ENCODE assay signal across 29 cellular contexts in genomic region chr12:38984388-38984787, GRCh38.
"Had no signal": no experiment of that assay in that cellular context is flagged by ENCODE, and none has a peak within 500 bp of the region (broad histone marks: within the 10 kb centered on the region; RNA-seq: fewer than 3 reads in every experiment).

No MANE protein-coding gene starts in this region.

- H3K4me1 Mint-ChIP-seq: stimulated activated effector memory CD8-positive, alpha-beta T cell treated with anti-CD3 and anti-CD28 coated beads, Interleukin-12 subunit alpha, Interleukin-12 subunit beta, amount 100 ng/mL, for 72 hours; stimulated activated memory B cell treated with anti-CD40 and anti-IgM and Interleukin-4, amounts not matched to agents 10 μg/mL and 1 μg/mL and 100 μg/mL, for 72 hours; stimulated activated naive B cell treated with anti-CD40 and anti-IgM and Interleukin-4, amounts not matched to agents 10 μg/mL and 1 μg/mL and 100 μg/mL, for 72 hours; stimulated activated naive CD8-positive, alpha-beta T cell treated with anti-CD3 and anti-CD28 coated beads, Interleukin-15, amount 100 ng/mL, for 72 hours had no signal

- FAIRE-seq: urothelium cell line had no signal

- H3K4me3 ChIP-seq: stomach, suprapubic skin, testis, thoracic aorta, thyroid gland, tibial artery, tibial nerve, transverse colon, upper lobe of left lung, upper lobe of right lung, uterus, vagina had no signal

- H3K36me3 Mint-ChIP-seq: stimulated activated effector memory CD8-positive, alpha-beta T cell treated with anti-CD3 and anti-CD28 coated beads, Interleukin-12 subunit alpha, Interleukin-12 subunit beta, amount 100 ng/mL, for 72 hours; stimulated activated memory B cell treated with anti-CD40 and anti-IgM and Interleukin-4, amounts not matched to agents 10 μg/mL and 1 μg/mL and 100 μg/mL, for 72 hours; stimulated activated naive B cell treated with anti-CD40 and anti-IgM and Interleukin-4, amounts not matched to agents 10 μg/mL and 1 μg/mL and 100 μg/mL, for 72 hours; type B pancreatic cell had no signal

- H3K27ac ChIP-seq: stomach, suprapubic skin, thoracic aorta, thyroid gland, tibial artery, tibial nerve, transverse colon, upper lobe of left lung, upper lobe of right lung, uterus, vagina had no signal

- DNase-seq: stimulated activated CD4-positive, alpha-beta T cell treated with anti-CD3 and anti-CD28 coated beads, Interleukin-2, amount 100 ng/mL, for 48 hours; stimulated activated CD4-positive, alpha-beta T cell treated with anti-CD3 and anti-CD28 coated beads, Interleukin-4, amount 100 ng/mL, for 1 hour; stimulated activated CD4-positive, alpha-beta T cell treated with anti-CD3 and anti-CD28 coated beads, Interleukin-4, amount 100 ng/mL, for 24 hours; stimulated activated CD4-positive, alpha-beta T cell treated with anti-CD3 and anti-CD28 coated beads, Interleukin-4, amount 100 ng/mL, for 4 hours; stimulated activated CD8-positive, alpha-beta memory T cell treated with anti-CD3 and anti-CD28 coated beads, Interleukin-4, amount 100 ng/mL, for 48 hours; stimulated activated naive B cell treated with anti-CD40 and anti-IgM and Interleukin-4, amounts not matched to agents 10 μg/mL and 1 μg/mL and 100 μg/mL, for 72 hours; stimulated activated naive CD4-positive, alpha-beta T cell; stimulated activated naive CD4-positive, alpha-beta T cell treated with Interleukin-2 at 50 U/mL for 16 hours; stimulated activated naive CD8-positive, alpha-beta T cell treated with anti-CD3 and anti-CD28 coated beads, Interleukin-15, amount 100 ng/mL, for 72 hours; stimulated activated naive CD8-positive, alpha-beta T cell treated with anti-CD3 and anti-CD28 coated beads, Interleukin-15, Interleukin-2, amounts not matched to agents 100 U/mL and 50 U/mL, for 24 hours; stomach; substantia nigra; testis; thyroid gland; tibial artery; transverse colon; trophoblast cell; upper lobe of left lung; upper lobe of right lung; uterus had no signal

- H3K4me3 Mint-ChIP-seq: stimulated activated effector memory CD8-positive, alpha-beta T cell treated with anti-CD3 and anti-CD28 coated beads, Interleukin-12 subunit alpha, Interleukin-12 subunit beta, amount 100 ng/mL, for 72 hours; stimulated activated memory B cell treated with anti-CD40 and anti-IgM and Interleukin-4, amounts not matched to agents 10 μg/mL and 1 μg/mL and 100 μg/mL, for 72 hours; stimulated activated naive B cell treated with anti-CD40 and anti-IgM and Interleukin-4, amounts not matched to agents 10 μg/mL and 1 μg/mL and 100 μg/mL, for 72 hours; stimulated activated naive CD8-positive, alpha-beta T cell treated with anti-CD3 and anti-CD28 coated beads, Interleukin-15, amount 100 ng/mL, for 72 hours; stimulated activated naive CD8-positive, alpha-beta T cell treated with anti-CD3 and anti-CD28 coated beads, Interleukin-15, Interleukin-2, amounts not matched to agents 100 ng/mL and 50 ng/mL, for 24 hours; type B pancreatic cell had no signal

- H3K27me3 Mint-ChIP-seq: stimulated activated memory B cell treated with anti-CD40 and anti-IgM and Interleukin-4, amounts not matched to agents 10 μg/mL and 1 μg/mL and 100 μg/mL, for 72 hours; stimulated activated naive B cell treated with anti-CD40 and anti-IgM and Interleukin-4, amounts not matched to agents 10 μg/mL and 1 μg/mL and 100 μg/mL, for 72 hours; stimulated activated naive CD8-positive, alpha-beta T cell treated with anti-CD3 and anti-CD28 coated beads, Interleukin-15, amount 100 ng/mL, for 72 hours; stimulated activated naive CD8-positive, alpha-beta T cell treated with anti-CD3 and anti-CD28 coated beads, Interleukin-15, Interleukin-2, amounts not matched to agents 100 ng/mL and 50 ng/mL, for 24 hours; type B pancreatic cell had no signal

- H3K27ac Mint-ChIP-seq: stimulated activated effector memory CD8-positive, alpha-beta T cell treated with anti-CD3 and anti-CD28 coated beads, Interleukin-12 subunit alpha, Interleukin-12 subunit beta, amount 100 ng/mL, for 72 hours; stimulated activated memory B cell treated with anti-CD40 and anti-IgM and Interleukin-4, amounts not matched to agents 10 μg/mL and 1 μg/mL and 100 μg/mL, for 72 hours; stimulated activated naive B cell treated with anti-CD40 and anti-IgM and Interleukin-4, amounts not matched to agents 10 μg/mL and 1 μg/mL and 100 μg/mL, for 72 hours; stimulated activated naive CD8-positive, alpha-beta T cell treated with anti-CD3 and anti-CD28 coated beads, Interleukin-15, amount 100 ng/mL, for 72 hours; stimulated activated naive CD8-positive, alpha-beta T cell treated with anti-CD3 and anti-CD28 coated beads, Interleukin-15, Interleukin-2, amounts not matched to agents 100 ng/mL and 50 ng/mL, for 24 hours; type B pancreatic cell had no signal

- H3K4me1 ChIP-seq: stomach, suprapubic skin, testis, thyroid gland, tibial artery, tibial nerve, transverse colon, upper lobe of left lung, upper lobe of right lung, uterus, vagina had no signal

- H3K27me3 ChIP-seq: stomach, suprapubic skin, testis, thyroid gland, tibial artery, tibial nerve, transverse colon, upper lobe of left lung, upper lobe of right lung, uterus, vagina had no signal

- ATAC-seq: stimulated activated effector memory CD8-positive, alpha-beta T cell treated with anti-CD3 and anti-CD28 coated beads, Interleukin-12 subunit alpha, Interleukin-12 subunit beta, amount 100 ng/mL, for 72 hours; stimulated activated memory B cell treated with anti-CD40 and anti-IgM and Interleukin-4, amounts not matched to agents 10 μg/mL and 1 μg/mL and 100 μg/mL, for 72 hours; stimulated activated naive B cell treated with anti-CD40 and anti-IgM and Interleukin-4, amounts not matched to agents 10 μg/mL and 1 μg/mL and 100 μg/mL, for 72 hours; stimulated activated naive CD8-positive, alpha-beta T cell treated with anti-CD3 and anti-CD28 coated beads, Interleukin-15, amount 100 ng/mL, for 72 hours; stimulated activated naive CD8-positive, alpha-beta T cell treated with anti-CD3 and anti-CD28 coated beads, Interleukin-15, Interleukin-2, amounts not matched to agents 100 U/mL and 50 U/mL, for 24 hours; upper lobe of right lung had no signal

- H3K9me3 ChIP-seq: testis, thyroid gland had no signal

- H3K36me3 ChIP-seq: stomach, suprapubic skin, thoracic aorta, thyroid gland, tibial artery, tibial nerve, transverse colon, upper lobe of left lung, upper lobe of right lung, uterus, vagina had no signal
